ENCODE assay signal across 23 cellular contexts in the genomic region with DNA sequence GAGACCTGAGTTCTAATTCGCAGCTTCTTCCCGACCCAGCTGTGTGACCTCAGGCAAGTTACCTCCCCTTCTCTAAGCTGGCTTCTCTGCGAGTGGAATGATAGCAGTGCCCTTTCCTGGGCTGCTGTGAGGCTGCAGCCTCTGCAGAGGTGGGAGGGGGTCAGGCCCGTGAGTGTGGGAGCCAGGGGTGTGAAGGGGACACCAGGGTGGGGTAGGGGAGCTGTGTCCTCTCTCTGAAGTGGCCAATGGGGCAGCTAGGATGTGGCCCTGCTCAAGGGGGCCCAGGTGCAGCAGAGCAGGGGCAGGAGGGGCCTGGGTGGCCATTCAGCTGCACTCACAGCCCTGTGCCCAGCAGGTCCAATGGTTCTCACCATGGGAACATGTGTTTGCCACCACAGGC. TPM values are rescaled to one million over a fixed set of nuclear protein-coding genes. Genes with fewer than 3 reads are reported as not detected.
A peak's percentile ranks its signal among the peaks of the same experiment; 100 is the strongest.
DNase-seq lines count a peak whose midpoint lies in the region; ATAC-seq, FAIRE-seq and TF ChIP-seq lines count a peak whose summit lies in the region.
"Had no signal": no experiment of that assay in that cellular context is flagged by ENCODE, and none has a peak within 500 bp of the region (broad histone marks: within the 10 kb centered on the region; RNA-seq: fewer than 3 reads in every experiment).

No MANE protein-coding gene starts in this region.

- DNase-seq in T-helper 17 cell (no peak), H1 (ENCODE audit: low read depth in 1 of 2, low spot score in 2 of 2) (no peak), posterior vena cava (ENCODE audit: low spot score) (peak; percentile 45), body of pancreas (no peak), GM10248 (ENCODE audit: extremely low spot score) (no peak), NCI-H345 treated with DMSO at 0.1 percent for 48 hours (lab: John Stamatoyannopoulos, UW; ENCODE audit: unreplicated experiment) (no peak)
- DNase-seq: 8988T; ACHN; AML-193; BE2C; CD4-positive, alpha-beta T cell; CD8-positive, alpha-beta memory T cell; DND-41; HFFc6 had no signal

- H3K4me1 ChIP-seq in H1 (replicated peaks in 1 of 4; ENCODE audit: control insufficient read depth in 3 of 4, insufficient read depth in 4 of 4, low read length in 3 of 4) (peaks cover 0 to 12% (median 3%) of the 10 kb centered on the region in 4 experiments; a peak in 5 of 7 replicates), body of pancreas (peaks cover 3% of the 10 kb centered on the region)
- H3K4me1 ChIP-seq: A549, BE2C had no signal

- no peak for FAIRE-seq in H1 (lab: Jason Lieb, UNC)
- FAIRE-seq: A549, G401.6, GM12878, GM19239, H54 had no signal

- no peaks in the 10 kb centered on the region for H3K36me3 Mint-ChIP-seq in T-helper 17 cell (ENCODE audit: low read depth)
- H3K36me3 Mint-ChIP-seq: CD14-positive monocyte; CD8-positive, alpha-beta memory T cell had no signal

- no peaks in the 10 kb centered on the region for H3K36me3 ChIP-seq in H1 (ENCODE audit: control insufficient read depth in 2 of 4, insufficient read depth in 4 of 4, low read length in 3 of 4)
- H3K36me3 ChIP-seq in body of pancreas (replicated peaks in 1 of 2; ENCODE audit: insufficient read depth in 1 of 2, low read depth in 2 of 2): no peaks in the 10 kb centered on the region
- H3K36me3 ChIP-seq: BE2C; BLaER1 treated with 17β-estradiol and CSF1 and Interleukin-3, amounts not matched to agents 10 nM and 100 nM; HAP-1 had no signal

- no peak overlapping the region for H3K56ac ChIP-seq in H1 (replicated peaks; ENCODE audit: insufficient read length, low read depth, low read length)

- TF ChIP-seq RAD21 in H1 (IDR thresholded peaks at IDR 0.05 in 1 of 2, conservative IDR thresholded peaks at IDR 0.05 in 1 of 2; ENCODE audit: low read depth in 2 of 2, low read length in 2 of 2): no peak

- H4K5ac ChIP-seq in H1 (ENCODE audit: insufficient read length, low read depth, low read length): no peak overlapping the region

- no peaks in the 10 kb centered on the region for H4K20me1 ChIP-seq in H1 (replicated peaks in 1 of 2; ENCODE audit: control insufficient read depth in 1 of 2, insufficient read depth in 2 of 2, low read length in 2 of 2)
- H4K20me1 ChIP-seq: BLaER1 treated with 17β-estradiol and CSF1 and Interleukin-3, amounts not matched to agents 10 nM and 100 nM had no signal

- intact Hi-C loops in posterior vena cava (cut with DNase I) (loop anchor here in 1 of 2 donors (2.0 to 10.0 kb wide), 2 partner anchors 111 to 271 kb away; no protein-coding TSS in a partner anchor), body of pancreas (cut with DNase I) (loop anchor here (5.0 kb wide), 1 partner anchor 274 kb away; no protein-coding TSS in a partner anchor)

- no peak overlapping the region for H4K8ac ChIP-seq in H1 (ENCODE audit: extremely low read depth, insufficient read depth, low read length)

- no peak overlapping the region for H3K18ac ChIP-seq in H1 (ENCODE audit: extremely low read depth, low read length)

- H3K4me2 ChIP-seq in H1 (ENCODE audit: insufficient read depth in 1 of 2, low read depth in 2 of 2, low read length in 2 of 2): no peak overlapping the region
- H3K4me2 ChIP-seq: A549, GM23338 had no signal

- TF ChIP-seq EP300 in H1 (IDR thresholded peaks at IDR 0.05; ENCODE audit: borderline replicate concordance in 1 of 2, low read depth in 2 of 2, low read length in 2 of 2): no peak

- H2AFZ ChIP-seq in H1 (ENCODE audit: low read length): no peak overlapping the region

- H3K27me3 ChIP-seq in H1 (replicated peaks in 1 of 4; ENCODE audit: control insufficient read depth in 3 of 4, extremely low read depth in 1 of 4, insufficient read depth in 3 of 4, low read length in 3 of 4): peaks cover 0 to 3% (median 2%) of the 10 kb centered on the region in 4 experiments; a peak in 2 of 7 replicates
- peaks cover 0 to 13% of the 10 kb centered on the region in 2 donors for H3K27me3 ChIP-seq in body of pancreas
- H3K27me3 ChIP-seq: BE2C; BLaER1 treated with 17β-estradiol and CSF1 and Interleukin-3, amounts not matched to agents 10 nM and 100 nM had no signal

- H2BK12ac ChIP-seq in H1 (ENCODE audit: low read depth, low read length): peak overlapping the region; percentile 60; the same call in 1 of the 2 replicates

- TF ChIP-seq CTCF in H1 (IDR thresholded peaks at IDR 0.05; ENCODE audit: control extremely low read depth in 1 of 3, insufficient read depth in 1 of 3, low read depth in 1 of 3, low read length in 3 of 3) (no peak), body of pancreas (IDR thresholded peaks at IDR 0.05) (no peak), GM10248 (IDR thresholded peaks at IDR 0.05; ENCODE audit: control extremely low read depth, extremely low read depth, low read depth, missing control alignments) (no peak)

- no peaks in the 10 kb centered on the region for H3K23me2 ChIP-seq in H1 (ENCODE audit: low read depth, low read length)

- H3K4me3 ChIP-seq in H1 (ENCODE audit: extremely low read depth in 1 of 4, insufficient read depth in 2 of 4, low read depth in 3 of 4, low read length in 4 of 4) (no peak overlapping the region), body of pancreas (no peak overlapping the region)
- H3K4me3 ChIP-seq: A549; BLaER1 treated with 17β-estradiol and CSF1 and Interleukin-3, amounts not matched to agents 10 nM and 100 nM; GM12878; GM23338; HAP-1 had no signal

- H2BK5ac ChIP-seq in H1 (ENCODE audit: low read depth, low read length): 0 out of 2 replicates have a peak overlapping the region, but pooled peaks have one; percentile 3

- no peak overlapping the region for H3K4me3 Mint-ChIP-seq in T-helper 17 cell
- H3K4me3 Mint-ChIP-seq: CD14-positive monocyte; CD4-positive, alpha-beta T cell; CD8-positive, alpha-beta memory T cell; GM23338; HFFc6 had no signal

- H2BK120ac ChIP-seq in H1 (replicated peaks; ENCODE audit: low read depth, low read length): no peak overlapping the region

- H3K23ac ChIP-seq in H1 (ENCODE audit: insufficient read length): no peak overlapping the region

- peaks cover 61% of the 10 kb centered on the region for H3K27me3 Mint-ChIP-seq in T-helper 17 cell

- ATAC-seq in T-helper 17 cell (no peak), body of pancreas (no peak)
- ATAC-seq: A549, GM12878, GM23338 had no signal

- H3K27ac ChIP-seq in H1 (ENCODE audit: low read depth, low read length) (no peak overlapping the region), body of pancreas (no peak overlapping the region)
- H3K27ac ChIP-seq: A549; BLaER1 treated with 17β-estradiol and CSF1 and Interleukin-3, amounts not matched to agents 10 nM and 100 nM had no signal

- H2AK5ac ChIP-seq in H1 (ENCODE audit: low read depth, low read length): no peak overlapping the region

- H3K14ac ChIP-seq in H1 (ENCODE audit: insufficient read length): no peak overlapping the region

- H3K79me1 ChIP-seq in H1 (ENCODE audit: low read depth, low read length): no peaks in the 10 kb centered on the region

- H3K27ac Mint-ChIP-seq in T-helper 17 cell: peak overlapping the region; percentile 73
- H3K27ac Mint-ChIP-seq: CD14-positive monocyte; CD4-positive, alpha-beta T cell; GM23338; HFFc6 had no signal

- H2BK15ac ChIP-seq in H1 (ENCODE audit: low read length): no peak overlapping the region; the same call in 1 of the 2 replicates

- no peak overlapping the region for H3K4ac ChIP-seq in H1 (replicated peaks; ENCODE audit: insufficient read length, low read depth, low read length)

- POLR2A ChIA-PET in H1 (lab: Charles Lee; ENCODE audit: partially characterized antibody): interaction anchor here (0.5 kb wide), 1 partner anchor 11 kb away, joined by 3 read pairs; no protein-coding TSS in a partner anchor
- POLR2A ChIA-PET in GM10248 (lab: Yijun Ruan, JAX): no interaction called here

- no peak overlapping the region for H3K9ac ChIP-seq in H1 (replicated peaks in 1 of 4; ENCODE audit: extremely low read depth in 1 of 4, low read depth in 3 of 4, low read length in 3 of 4)

- TF ChIP-seq POLR2A in H1 (IDR thresholded peaks at IDR 0.05; ENCODE audit: control extremely low read depth in 1 of 2, low read depth in 2 of 2, low read length in 2 of 2): no peak
- no peak for TF ChIP-seq POLR2A in body of pancreas (IDR thresholded peaks at IDR 0.05)

- H3K9me3 ChIP-seq in T-helper 17 cell (ENCODE audit: control insufficient read depth, low read length, poor library complexity, severe bottlenecking) (no peaks in the 10 kb centered on the region), H1 (ENCODE audit: insufficient read depth in 2 of 2, low read depth in 1 of 2, low read length in 1 of 2) (no peaks in the 10 kb centered on the region), body of pancreas (no peaks in the 10 kb centered on the region)
- H3K9me3 ChIP-seq: A549; BE2C; BLaER1 treated with 17β-estradiol and CSF1 and Interleukin-3, amounts not matched to agents 10 nM and 100 nM; HAP-1 had no signal

- H4K91ac ChIP-seq in H1 (replicated peaks; ENCODE audit: insufficient read length, low read length): no peak overlapping the region

- H2BK20ac ChIP-seq in H1 (ENCODE audit: low read length): 0 out of 2 replicates have a peak overlapping the region, but pooled peaks have one; percentile 1

- H3K79me2 ChIP-seq in H1 (ENCODE audit: control insufficient read depth in 1 of 2, insufficient read depth in 2 of 2, low read length in 2 of 2): no peaks in the 10 kb centered on the region

- H3K4me1 Mint-ChIP-seq in T-helper 17 cell: peaks cover 4% of the 10 kb centered on the region

- CTCF ChIA-PET in H1 (lab: Charles Lee; ENCODE audit: partially characterized antibody) (interaction anchor here (0.6 to 9.7 kb wide), 19 partner anchors 12 to 272 kb away, joined by 3 to 264 read pairs (median 8); no protein-coding TSS in a partner anchor), GM10248 (lab: Yijun Ruan, JAX) (interaction anchor here (0.8 to 3.8 kb wide), 3 partner anchors 11 to 19 kb away, joined by 3 to 13 read pairs (median 4); no protein-coding TSS in a partner anchor)

- 68% methylated on average over 3 of the region's 4 CpGs; no CpG with 5 or more reads in 1 of the 2 experiments for WGBS in H1 (ENCODE audit: extremely low coverage in 1 of 2, insufficient coverage in 1 of 2, insufficient read length in 1 of 2, insufficient replicate concordance in 2 of 2, low coverage in 1 of 2, low lambda C conversion rate in 2 of 2, missing lambda C conversion rate in 1 of 2), 2 experiments
- WGBS in body of pancreas, 2 donors: 59 to 67% methylated on average over 4 of the region's 4 CpGs

TF ChIP-seq in H1, 55 proteins besides CTCF, POLR2A, EP300 and RAD21 (continues in another document):
- TF ChIP-seq RBBP5 (IDR thresholded peaks at IDR 0.05; ENCODE audit: borderline replicate concordance, low read depth, low read length): no peak

RNA-seq across cellular contexts. Expression of gene DMRTB1, which starts 24.5 kb away (rescaled TPM):
- not detected for total RNA-seq in T-helper 17 cell
- 0.17 and 0.35 TPM in 2 replicates for total RNA-seq in H1 (2021; fragmentation: NEBNext Ultra II Directional; extraction: Animal tissue kit (Norgen Biotek cat#: 25700))
- polyA plus RNA-seq in H1 (2011; rRNA removed): 0.06 and 0.22 TPM in 2 replicates
- 0.14 TPM for polyA plus RNA-seq in H1 (2011; cell fraction: cytosol; rRNA removed)
- not detected for polyA plus RNA-seq in H1 (2011; cell fraction: nucleus; rRNA removed)
- polyA plus RNA-seq in H1 (2012, experiment 1 of 2): 0.11 to 0.15 TPM in 2 of 4 replicates, not detected in the others
- polyA plus RNA-seq in H1 (2012, experiment 2 of 2): not detected
- 0.49 TPM for polyA plus RNA-seq in H1 (2013, experiment 1 of 2)
- 0.40 TPM for polyA plus RNA-seq in H1 (2013, experiment 2 of 2)
- not detected in 2 replicates for polyA minus RNA-seq in H1 (2011; rRNA and poly(A)+ RNA removed)
- not detected for polyA minus RNA-seq in H1 (2011; cell fraction: cytosol; rRNA and poly(A)+ RNA removed)
- not detected for polyA minus RNA-seq in H1 (2011; cell fraction: nucleus; rRNA and poly(A)+ RNA removed)
- total RNA-seq in posterior vena cava: not detected
- not detected for total RNA-seq in body of pancreas
- total RNA-seq: CD4-positive, alpha-beta T cell; CD8-positive, alpha-beta memory T cell; GM12878; HFFc6 had no signal
- polyA plus RNA-seq: A549; CD14-positive monocyte; CD8-positive, alpha-beta memory T cell; GM12878 had no signal
